11 cellular contexts compared by ENCODE assay signal in the genomic region with DNA sequence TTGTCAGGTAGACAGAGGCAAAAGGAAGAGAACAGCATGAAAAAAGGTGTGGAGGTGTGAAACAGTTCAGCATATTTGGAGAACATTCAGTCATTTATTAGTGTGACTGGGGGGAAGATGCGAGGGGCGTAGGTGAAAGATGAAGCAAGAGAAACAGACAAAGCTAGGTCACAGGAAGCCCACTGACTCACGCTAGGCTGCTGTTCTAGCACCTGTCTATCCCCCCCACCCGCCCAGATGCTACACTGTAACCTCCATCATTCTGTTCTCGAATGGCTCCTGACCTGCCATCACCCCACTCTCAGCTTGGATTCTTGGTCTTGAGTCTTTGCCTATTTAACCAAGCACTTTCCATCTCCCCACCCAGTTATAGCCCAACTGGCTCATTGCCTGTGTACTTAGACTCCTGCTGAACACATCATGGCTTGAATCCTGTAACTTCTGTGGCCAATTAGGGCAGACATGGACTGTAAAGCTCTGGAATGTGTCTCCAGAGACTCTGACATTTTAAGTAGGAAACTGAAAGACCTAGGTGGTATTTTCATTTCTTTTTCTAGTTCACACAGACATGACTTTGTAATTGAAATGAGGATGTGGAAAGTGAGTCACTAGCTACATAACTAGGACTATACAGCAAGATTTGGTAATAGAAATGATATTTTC. TPM values are rescaled to one million over a fixed set of nuclear protein-coding genes. Genes with fewer than 3 reads are reported as not detected.
DNase-seq lines count a peak whose midpoint lies in the region; ATAC-seq and TF ChIP-seq lines count a peak whose summit lies in the region.
"Had no signal": no experiment of that assay in that cellular context is flagged by ENCODE, and none has a peak within 500 bp of the region (broad histone marks: within the 10 kb centered on the region; RNA-seq: fewer than 3 reads in every experiment).

No MANE protein-coding gene starts in this region.

- no peaks in the 10 kb centered on the region for H3F3A ChIP-seq in MM.1S (ENCODE audit: insufficient read depth, low read length)

- 87% methylated on average over 3 of the region's 5 CpGs for whole genome bisulfite sequencing in mammary epithelial cell (ENCODE audit: low coverage, missing lambda C conversion rate)

- TF ChIP-seq CTCF in MM.1S (IDR thresholded peaks at IDR 0.05; ENCODE audit: low read length) = no peak
- no peak for TF ChIP-seq CTCF in mammary epithelial cell (conservative IDR thresholded peaks at IDR 0.05 in 1 of 2, IDR thresholded peaks at IDR 0.05 in 1 of 2; ENCODE audit: extremely low read depth in 1 of 2, insufficient read depth in 1 of 2, low read depth in 1 of 2, low read length in 2 of 2)

- dilution Hi-C loops in mammary epithelial cell (cut with HindIII; ENCODE audit: low sequenced_read_pairs) = no loop called here

- H3K4me2 ChIP-seq in MM.1S (ENCODE audit: low read depth, low read length) (0 out of 2 replicates have a peak overlapping the region, but pooled peaks have one; percentile 6), mammary epithelial cell (ENCODE audit: insufficient read depth, low read depth, low read length) (peak overlapping the region; percentile 75)

- H3K27me3 ChIP-seq in MM.1S (replicated peaks; ENCODE audit: insufficient read depth, low read length) (no peaks in the 10 kb centered on the region; the same call in 1 of the 2 replicates), mammary epithelial cell (ENCODE audit: insufficient read depth, low read length) (no peaks in the 10 kb centered on the region)

- CTCF ChIA-PET in mammary epithelial cell (lab: Charles Lee; ENCODE audit: low non-redundant PET) = no interaction called here

- no peaks in the 10 kb centered on the region for H3K36me3 Mint-ChIP-seq in activated CD4-positive, alpha-beta T cell treated with anti-CD3 and anti-CD28 coated beads, Interleukin-2, amount 10 ng/mL, durations not matched to agents 24 days and 14 days (ENCODE audit: low read depth)

- no peak overlapping the region for H3K4me3 ChIP-seq in MM.1S (ENCODE audit: low read length)
- H3K4me3 ChIP-seq in mammary epithelial cell (replicated peaks in 1 of 3; ENCODE audit: insufficient read depth in 1 of 3, low read depth in 2 of 3, low read length in 3 of 3) = no peak overlapping the region
- no peak overlapping the region for H3K4me3 ChIP-seq in skeletal muscle cell (ENCODE audit: low read depth, low read length)

- H3K27me3 Mint-ChIP-seq in activated CD4-positive, alpha-beta T cell treated with anti-CD3 and anti-CD28 coated beads, Interleukin-2, amount 10 ng/mL, durations not matched to agents 24 days and 14 days = no peaks in the 10 kb centered on the region

- H3K9me3 Mint-ChIP-seq in activated CD4-positive, alpha-beta T cell treated with anti-CD3 and anti-CD28 coated beads, Interleukin-2, amount 10 ng/mL, durations not matched to agents 24 days and 14 days = no peaks in the 10 kb centered on the region
- H3K9me3 Mint-ChIP-seq: CD4-positive, alpha-beta T cell had no signal

- H3K4me1 ChIP-seq in MM.1S (ENCODE audit: low read length) (peaks cover 12% of the 10 kb centered on the region), mammary epithelial cell (ENCODE audit: insufficient read depth, low read length) (peaks cover 67% of the 10 kb centered on the region)

- no peak overlapping the region for H2AFZ ChIP-seq in MM.1S (ENCODE audit: low read length)
- peak overlapping the region; percentile 75 for H2AFZ ChIP-seq in mammary epithelial cell (ENCODE audit: low read depth, low read length)

- in situ Hi-C loops in mammary epithelial cell (cut with MboI; ENCODE audit: low sequenced_read_pairs in 2 of 2) = no loop called here

- no peak for DNase-seq in activated CD4-positive, alpha-beta T cell treated with anti-CD3 and anti-CD28 coated beads, Interleukin-2, amount 10 ng/mL, durations not matched to agents 24 days and 14 days
- no peak for DNase-seq in activated CD4-positive, alpha-beta T cell treated with anti-CD3 and anti-CD28 coated beads, Interleukin-2, amount 50 U/mL, for 1 hour
- DNase-seq in MM.1S (no peak), mammary epithelial cell (peak; percentile 65), skeletal muscle cell (ENCODE audit: low read depth) (peak; percentile 89)
- DNase-seq in stimulated activated CD4-positive, alpha-beta T cell treated with anti-CD3 and anti-CD28 coated beads, Interleukin-2, amount 100 ng/mL, for 24 hours = no peak
- DNase-seq: CD4-positive, alpha-beta T cell; NCI-H2029; retina had no signal

- H4K20me1 ChIP-seq in MM.1S (ENCODE audit: insufficient read depth, low read length) (no peaks in the 10 kb centered on the region), mammary epithelial cell (ENCODE audit: insufficient read depth, low read length) (no peaks in the 10 kb centered on the region)

- intact Hi-C loops in activated CD4-positive, alpha-beta T cell treated with anti-CD3 and anti-CD28 coated beads, Interleukin-2, amount 10 ng/mL, durations not matched to agents 24 days and 14 days (cut with micrococcal nuclease) = loop anchor here (1.0 kb wide), 1 partner anchor 9 kb away; no protein-coding TSS in a partner anchor
- intact Hi-C loops in mammary epithelial cell (cut with micrococcal nuclease) = no loop called here

- H3K4me1 Mint-ChIP-seq in activated CD4-positive, alpha-beta T cell treated with anti-CD3 and anti-CD28 coated beads, Interleukin-2, amount 10 ng/mL, durations not matched to agents 24 days and 14 days = peaks cover 41% of the 10 kb centered on the region

- BruUV-seq in mammary epithelial cell (replicated peaks; lab: Mats Ljungman, UMichigan) = no TSS peak

- H3K9me3 ChIP-seq in MM.1S (replicated peaks; ENCODE audit: insufficient read depth, low read length) (no peaks in the 10 kb centered on the region), mammary epithelial cell (replicated peaks; ENCODE audit: insufficient read depth, low read length) (no peaks in the 10 kb centered on the region)

- no peaks in the 10 kb centered on the region for H3K36me3 ChIP-seq in MM.1S (replicated peaks; ENCODE audit: insufficient read depth, low read length)
- H3K36me3 ChIP-seq in mammary epithelial cell (ENCODE audit: insufficient read depth, low read length) = no peaks in the 10 kb centered on the region

- no peaks in the 10 kb centered on the region for H3K9me2 ChIP-seq in MM.1S (replicated peaks; ENCODE audit: insufficient read depth, low read length)

- no peak for ATAC-seq in GM19463 (IDR thresholded peaks at IDR 0.05; ENCODE audit: unreplicated experiment)
- ATAC-seq in GM18858 (IDR thresholded peaks at IDR 0.05; ENCODE audit: unreplicated experiment) = no peak

- H3K79me2 ChIP-seq in MM.1S (ENCODE audit: low read length) (no peaks in the 10 kb centered on the region), mammary epithelial cell (ENCODE audit: insufficient read depth, low read length) (no peaks in the 10 kb centered on the region)

- peak overlapping the region; percentile 70 for H3K4me3 Mint-ChIP-seq in activated CD4-positive, alpha-beta T cell treated with anti-CD3 and anti-CD28 coated beads, Interleukin-2, amount 10 ng/mL, durations not matched to agents 24 days and 14 days
- H3K4me3 Mint-ChIP-seq: CD4-positive, alpha-beta T cell had no signal

- H3K9ac ChIP-seq in MM.1S (ENCODE audit: low read length) = no peak overlapping the region
- H3K9ac ChIP-seq in mammary epithelial cell (ENCODE audit: insufficient read depth, low read length) = no peak overlapping the region

- no peak overlapping the region for H3K27ac ChIP-seq in MM.1S (ENCODE audit: low read length)
- H3K27ac ChIP-seq in mammary epithelial cell (ENCODE audit: insufficient read depth, low read depth, low read length) = peak overlapping the region; percentile 82

- H3K27ac Mint-ChIP-seq in activated CD4-positive, alpha-beta T cell treated with anti-CD3 and anti-CD28 coated beads, Interleukin-2, amount 10 ng/mL, durations not matched to agents 24 days and 14 days = peak overlapping the region; percentile 83
- H3K27ac Mint-ChIP-seq: CD4-positive, alpha-beta T cell had no signal

RNA-seq across cellular contexts. Expression of a gene that starts 12.0 kb away (rescaled TPM):
- 33.8 and 34.2 TPM in 2 replicates for total RNA-seq in activated CD4-positive, alpha-beta T cell treated with anti-CD3 and anti-CD28 coated beads, Interleukin-2, amount 10 ng/mL, durations not matched to agents 24 days and 14 days
- total RNA-seq in mammary epithelial cell = 1 to 10 TPM; 3.1 to 6.5 TPM
- 4.9 TPM for polyA plus RNA-seq in mammary epithelial cell
- polyA minus RNA-seq in mammary epithelial cell = not detected

RNA-seq across cellular contexts. Expression of a gene that starts 12.8 kb away (rescaled TPM):
- 1.5 and 1.7 TPM in 2 replicates for total RNA-seq in activated CD4-positive, alpha-beta T cell treated with anti-CD3 and anti-CD28 coated beads, Interleukin-2, amount 10 ng/mL, durations not matched to agents 24 days and 14 days
- total RNA-seq in mammary epithelial cell = under 1 TPM; 0.83 to 0.87 TPM
- 2.2 TPM for polyA plus RNA-seq in mammary epithelial cell
- 0.21 TPM for polyA minus RNA-seq in mammary epithelial cell

RNA-seq across cellular contexts. Expression of a gene that starts 36.8 kb away (rescaled TPM):
- 49.6 and 56.4 TPM in 2 replicates for total RNA-seq in activated CD4-positive, alpha-beta T cell treated with anti-CD3 and anti-CD28 coated beads, Interleukin-2, amount 10 ng/mL, durations not matched to agents 24 days and 14 days
- total RNA-seq in mammary epithelial cell = 10 to 100 TPM; 29.2 to 30.8 TPM
- polyA plus RNA-seq in mammary epithelial cell = 50.0 TPM
- 68.7 TPM for polyA minus RNA-seq in mammary epithelial cell

RNA-seq across cellular contexts. Expression of a gene that starts 37.0 kb away (rescaled TPM):
- total RNA-seq in activated CD4-positive, alpha-beta T cell treated with anti-CD3 and anti-CD28 coated beads, Interleukin-2, amount 10 ng/mL, durations not matched to agents 24 days and 14 days = 170 and 173 TPM in 2 replicates
- 100 to 1,000 TPM in 1 of 2 donors, 10 to 100 TPM in 1; 67.5 to 111 TPM for total RNA-seq in mammary epithelial cell
- polyA plus RNA-seq in mammary epithelial cell = 145 TPM
- polyA minus RNA-seq in mammary epithelial cell = 95.5 TPM

RNA-seq across cellular contexts. Expression of a gene that starts 40.5 kb away (rescaled TPM):
- total RNA-seq in activated CD4-positive, alpha-beta T cell treated with anti-CD3 and anti-CD28 coated beads, Interleukin-2, amount 10 ng/mL, durations not matched to agents 24 days and 14 days = 0.59 and 0.68 TPM in 2 replicates
- 1 to 10 TPM in 1 of 2 donors, under 1 TPM in 1; 0.83 to 5.2 TPM for total RNA-seq in mammary epithelial cell
- 3.4 TPM for polyA plus RNA-seq in mammary epithelial cell
- polyA minus RNA-seq in mammary epithelial cell = not detected

Comparison
In these comparisons a context has a peak if more than half of its experiments do, and no peak if none do; other contexts are left out.
1. DNase-seq: peak in mammary epithelial cell (single experiment) and skeletal muscle cell (single experiment); none in activated CD4-positive, alpha-beta T cell treated with anti-CD3 and anti-CD28 coated beads, Interleukin-2, amount 10 ng/mL, durations not matched to agents 24 days and 14 days (single experiment), activated CD4-positive, alpha-beta T cell treated with anti-CD3 and anti-CD28 coated beads, Interleukin-2, amount 50 U/mL, for 1 hour (single experiment), MM.1S (single experiment) and stimulated activated CD4-positive, alpha-beta T cell treated with anti-CD3 and anti-CD28 coated beads, Interleukin-2, amount 100 ng/mL, for 24 hours (0 of 2).